8 cellular contexts compared by ENCODE assay signal in genomic region chr12:113098428-113099028, GRCh38. TPM values are rescaled to one million over a fixed set of nuclear protein-coding genes. Genes with fewer than 3 reads are reported as not detected.
A peak's percentile ranks its signal among the peaks of the same experiment; 100 is the strongest.
DNase-seq lines count a peak whose midpoint lies in the region; ATAC-seq and TF ChIP-seq lines count a peak whose summit lies in the region.

No MANE protein-coding gene starts in this region.

- peak overlapping the region; percentile 12 for H3K4me3 ChIP-seq in thoracic aorta

- H3K4me3 Mint-ChIP-seq in activated T-helper 17 cell treated with anti-CD3 and anti-CD28 coated beads, Interleukin-2, amount 50 U/mL, for 72 hours, result peak overlapping the region; percentile 34

- H3K36me3 ChIP-seq in thoracic aorta, result no peaks in the 10 kb centered on the region

- peaks cover 0 to 14% of the 10 kb centered on the region in 2 donors for H3K4me1 ChIP-seq in thoracic aorta (ENCODE audit: control insufficient read depth in 1 of 2, low read depth in 2 of 2)

- no peak overlapping the region for H3K27ac ChIP-seq in thoracic aorta

- TF ChIP-seq CTCF in GM12801 (IDR thresholded peaks at IDR 0.05; ENCODE audit: extremely low read depth, insufficient read length) (peak; percentile 55), thoracic aorta (IDR thresholded peaks at IDR 0.05) (peak; percentile 86)

- H3K27me3 ChIP-seq in thoracic aorta (replicated peaks; ENCODE audit: insufficient read depth), result no peaks in the 10 kb centered on the region

- peaks cover 10% of the 10 kb centered on the region for H3K4me1 Mint-ChIP-seq in activated T-helper 17 cell treated with anti-CD3 and anti-CD28 coated beads, Interleukin-2, amount 50 U/mL, for 72 hours

- no peaks in the 10 kb centered on the region for H3K9me3 ChIP-seq in thoracic aorta

- H3K27me3 Mint-ChIP-seq in activated T-helper 17 cell treated with anti-CD3 and anti-CD28 coated beads, Interleukin-2, amount 50 U/mL, for 72 hours, result no peaks in the 10 kb centered on the region

- peak; percentile 88 for ATAC-seq in activated T-helper 17 cell treated with anti-CD3 and anti-CD28 coated beads, Interleukin-2, amount 50 U/mL, for 72 hours (replicated peaks)
- peak; percentile 90 for ATAC-seq in thoracic aorta (ENCODE audit: insufficient number of reproducible peaks, low FRiP score, low read depth)

- H3K36me3 Mint-ChIP-seq in activated T-helper 17 cell treated with anti-CD3 and anti-CD28 coated beads, Interleukin-2, amount 50 U/mL, for 72 hours (ENCODE audit: low read depth), result peaks cover 6% of the 10 kb centered on the region

- H3K27ac Mint-ChIP-seq in activated T-helper 17 cell treated with anti-CD3 and anti-CD28 coated beads, Interleukin-2, amount 50 U/mL, for 72 hours, result peak overlapping the region; percentile 80

- no peaks in the 10 kb centered on the region for H3K9me3 Mint-ChIP-seq in activated T-helper 17 cell treated with anti-CD3 and anti-CD28 coated beads, Interleukin-2, amount 50 U/mL, for 72 hours

- peak; percentile 97 for DNase-seq in HuH-7 (ENCODE audit: low spot score)
- peak; percentile 51 for DNase-seq in fibroblast of the conjunctiva (ENCODE audit: low read depth)
- DNase-seq in nucleus accumbens (lab: John Stamatoyannopoulos, UW), result peak; percentile 23 to 89 (median 70)
- peak; percentile 76 for DNase-seq in thoracic aorta (ENCODE audit: low spot score)
- no peak for DNase-seq in KG1 (lab: John Stamatoyannopoulos, UW)

TF ChIP-seq in PFSK-1, 5 proteins besides CTCF, POLR2A, EP300 and RAD21:
- TF ChIP-seq POLR2AphosphoS5 (IDR thresholded peaks at IDR 0.05; ENCODE audit: low read depth, low read length) (no peak), FOXP2 (optimal IDR thresholded peaks at IDR 0.05; ENCODE audit: borderline replicate concordance, extremely low read depth, extremely low read length, insufficient read depth) (peak; percentile 74)

RNA-seq across cellular contexts. Expression of gene RASAL1, which starts 37.0 kb away (rescaled TPM):
- polyA plus RNA-seq in PFSK-1 (2012; ENCODE audit: insufficient read length, low read depth), result not detected
- 10 to 100 TPM in 1 of 2 donors, 1 to 10 TPM in 1; 1.0 to 21.3 TPM for total RNA-seq in activated T-helper 17 cell treated with anti-CD3 and anti-CD28 coated beads, Interleukin-2, amount 50 U/mL, for 72 hours
- total RNA-seq in thoracic aorta, result 1 to 10 TPM in 1 of 2 donors, not detected in 1; 2.0 TPM

RNA-seq across cellular contexts. Expression of gene DTX1, which starts 42.0 kb away (rescaled TPM):
- polyA plus RNA-seq in PFSK-1 (2012; ENCODE audit: insufficient read length, low read depth), result 9.7 TPM
- total RNA-seq in activated T-helper 17 cell treated with anti-CD3 and anti-CD28 coated beads, Interleukin-2, amount 50 U/mL, for 72 hours, result 10 to 100 TPM; 13.2 to 17.4 TPM
- total RNA-seq in thoracic aorta, result 1 to 10 TPM in 1 of 2 donors, under 1 TPM in 1; 0.41 to 1.3 TPM

RNA-seq across cellular contexts. Expression of gene CFAP73, which starts 51.0 kb away (rescaled TPM):
- polyA plus RNA-seq in PFSK-1 (2012; ENCODE audit: insufficient read length, low read depth), result not detected
- total RNA-seq in activated T-helper 17 cell treated with anti-CD3 and anti-CD28 coated beads, Interleukin-2, amount 50 U/mL, for 72 hours, result 1 to 10 TPM in 1 of 2 donors, under 1 TPM in 1; 0.32 to 1.2 TPM
- total RNA-seq in thoracic aorta, result not detected

Comparison
In these comparisons a context has a peak if more than half of its experiments do, and no peak if none do; other contexts are left out.
1. RNA of gene DTX1, which starts 42.0 kb away (total RNA-seq): 13.2 to 17.4 TPM in activated T-helper 17 cell treated with anti-CD3 and anti-CD28 coated beads, Interleukin-2, amount 50 U/mL, for 72 hours; 0.41 to 1.3 TPM in thoracic aorta; every median in the first group is over 4 times any median in the second.